In genomic region chr19:46090444-46090843, GRCh38 we compare ENCODE assay signal across 11 cellular contexts. TPM values are rescaled to one million over a fixed set of nuclear protein-coding genes. Genes with fewer than 3 reads are reported as not detected.
"Had no signal": no experiment of that assay in that cellular context is flagged by ENCODE, and none has a peak within 500 bp of the region (broad histone marks: within the 10 kb centered on the region; RNA-seq: fewer than 3 reads in every experiment).

No MANE protein-coding gene starts in this region.

- H3K36me3 ChIP-seq: HAP-1 had no signal

- H3K9ac ChIP-seq: GM23248 had no signal

- H2AFZ ChIP-seq: GM23248 had no signal

- H3K4me1 ChIP-seq: HAP-1 had no signal

- DNase-seq: GM23248, GOT3, H7, HFFc6 had no signal

- H3K4me3 ChIP-seq: GM23248, HAP-1 had no signal

- ATAC-seq: HCT116, HepG2 had no signal

- H3K9me3 ChIP-seq: HAP-1 had no signal

- H3K27ac ChIP-seq: GM23248, HL-60 had no signal

RNA-seq across cellular contexts. Expression of gene IGFL3, which starts 34.0 kb away (rescaled TPM):
- total RNA-seq: GM23248, H7, HepG2, HFFc6 had no signal
- polyA plus RNA-seq: GM23248, HepG2, IgD-negative memory B cell had no signal

RNA-seq across cellular contexts. Expression of gene IGFL4, which starts 49.6 kb away (rescaled TPM):
- total RNA-seq: GM23248, H4, H7, HFFc6, HT1080 had no signal
- polyA plus RNA-seq: GM23248, IgD-negative memory B cell had no signal

RNA-seq across cellular contexts. Expression of gene IGFL2, which starts 57.6 kb away (rescaled TPM):
- total RNA-seq: GM23248, H4, HepG2, HFFc6, HT1080 had no signal
- polyA plus RNA-seq: GM23248, HepG2, IgD-negative memory B cell had no signal
